ENCODE assay signal across 16 cellular contexts in genomic region chr14:90499908-90500664, GRCh38.
"Had no signal": no experiment of that assay in that cellular context is flagged by ENCODE, and none has a peak within 500 bp of the region (broad histone marks: within the 10 kb centered on the region; RNA-seq: fewer than 3 reads in every experiment).

No MANE protein-coding gene starts in this region.

- DNase-seq: activated CD4-positive, alpha-beta T cell treated with anti-CD3 and anti-CD28 coated beads, Interleukin-2, amount 50 U/mL, for 48 hours; activated naive CD4-positive, alpha-beta T cell treated with anti-CD3 and anti-CD28 coated beads, Interleukin-2, amount 10 ng/mL, durations not matched to agents 7 days and 5 days; activated T-cell treated with anti-CD3 and anti-CD28 coated beads, Interleukin-2, amount 50 U/mL, for 24 hours; adrenal gland; caudate nucleus; colonic mucosa; effector CD4-positive, alpha-beta T cell; foreskin keratinocyte; immature natural killer cell; mesenchymal stem cell; natural killer cell; stimulated activated CD4-positive, alpha-beta T cell treated with anti-CD3 and anti-CD28 coated beads, Interleukin-12 subunit alpha, Interleukin-12 subunit beta, amount 100 ng/mL, for 4 hours; stimulated activated CD4-positive, alpha-beta T cell treated with anti-CD3 and anti-CD28 coated beads, Interleukin-2, amount 100 ng/mL, for 24 hours; stomach; T-helper 9 cell; testis had no signal

- H3K4me1 ChIP-seq: adrenal gland, colonic mucosa, foreskin keratinocyte, testis had no signal

- H3K9me3 ChIP-seq: adrenal gland, colonic mucosa, stomach, testis had no signal

- H3K27me3 ChIP-seq: adrenal gland, colonic mucosa, testis had no signal

- H3K9me3 Mint-ChIP-seq: activated T-cell treated with anti-CD3 and anti-CD28 coated beads, Interleukin-2, amount 50 U/mL, for 24 hours; natural killer cell had no signal

- H3K36me3 Mint-ChIP-seq: activated naive CD4-positive, alpha-beta T cell treated with anti-CD3 and anti-CD28 coated beads, Interleukin-2, amount 10 ng/mL, durations not matched to agents 7 days and 5 days; immature natural killer cell; natural killer cell had no signal

- H3K4me3 ChIP-seq: adrenal gland, colonic mucosa, stomach, testis had no signal

- H3K36me3 ChIP-seq: adrenal gland, colonic mucosa, stomach had no signal

- H3K4me3 Mint-ChIP-seq: activated naive CD4-positive, alpha-beta T cell treated with anti-CD3 and anti-CD28 coated beads, Interleukin-2, amount 10 ng/mL, durations not matched to agents 7 days and 5 days; activated T-cell treated with anti-CD3 and anti-CD28 coated beads, Interleukin-2, amount 50 U/mL, for 24 hours; natural killer cell had no signal

- H3K27ac ChIP-seq: adrenal gland, colonic mucosa, foreskin keratinocyte, stomach, testis had no signal

- H3K27ac Mint-ChIP-seq: activated naive CD4-positive, alpha-beta T cell treated with anti-CD3 and anti-CD28 coated beads, Interleukin-2, amount 10 ng/mL, durations not matched to agents 7 days and 5 days; activated T-cell treated with anti-CD3 and anti-CD28 coated beads, Interleukin-2, amount 50 U/mL, for 24 hours; natural killer cell had no signal
